Comparison of ENCODE assay signal across 8 cellular contexts in the genomic region with DNA sequence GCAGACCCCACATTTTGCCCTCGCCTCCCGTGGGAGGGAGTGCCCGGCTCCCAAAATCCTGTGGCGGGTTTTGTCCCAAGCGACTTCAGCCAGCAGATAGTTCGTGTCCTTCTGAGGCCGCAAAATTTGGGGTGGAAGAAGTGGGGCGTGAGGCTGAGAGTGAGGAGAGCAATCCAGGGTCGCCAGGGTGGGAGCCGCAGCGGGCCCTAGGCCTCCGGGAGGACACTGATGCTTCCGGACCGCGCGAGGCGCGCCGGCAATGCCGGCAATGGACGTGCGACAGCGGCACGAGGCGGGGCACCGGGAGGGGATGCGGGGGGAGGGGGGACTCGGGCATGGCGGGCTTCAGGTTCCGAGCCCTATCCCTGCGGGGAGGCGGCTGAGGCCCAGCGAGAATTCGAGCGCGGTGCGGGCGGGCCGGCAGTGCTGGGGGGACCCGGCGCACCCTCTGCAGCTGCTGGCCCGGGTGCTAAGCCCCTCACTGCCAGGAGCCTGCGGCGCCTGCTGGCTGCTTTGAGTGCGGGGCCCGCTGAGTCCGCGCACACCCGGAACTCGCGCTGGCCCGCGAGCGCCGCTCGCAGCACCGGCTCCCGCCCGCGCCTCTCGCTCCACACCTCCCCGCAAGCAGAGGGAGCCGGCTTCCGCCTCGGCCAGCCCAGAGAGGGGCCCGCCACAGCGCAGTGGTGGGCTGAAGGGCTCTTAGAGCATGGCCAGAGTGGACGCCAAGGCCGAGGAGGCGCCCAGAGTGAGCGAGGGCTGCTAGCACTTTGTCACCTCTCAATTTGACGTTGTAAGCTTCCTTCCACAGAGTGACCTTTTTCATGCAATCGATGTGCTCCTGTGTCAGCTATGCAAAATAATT.
DNase-seq lines count a peak whose midpoint lies in the region; ATAC-seq and TF ChIP-seq lines count a peak whose summit lies in the region.

No MANE protein-coding gene starts in this region.

- TF ChIP-seq CTCF in 22Rv1 (IDR thresholded peaks at IDR 0.05) (peak; percentile 95), lower leg skin (IDR thresholded peaks at IDR 0.05) (peak in 2 of 3 donors; percentile 14 to 67)

- peak overlapping the region; percentile 24 for H3K4me3 ChIP-seq in lower leg skin (ENCODE audit: low read depth, poor library complexity, severe bottlenecking)

- DNase-seq in NCI-H2196 treated with DMSO at 0.1 percent for 48 hours (lab: John Stamatoyannopoulos, UW; ENCODE audit: unreplicated experiment) (peak; percentile 2), dermis microvascular lymphatic vessel endothelial cell (ENCODE audit: low read depth in 2 of 2) (peak; percentile 9 to 43), lower leg skin (ENCODE audit: low spot score in 2 of 2) (peak in 1 of 2 donors; percentile 95)
- DNase-seq in activated CD4-positive, alpha-beta T cell treated with anti-CD3 and anti-CD28 coated beads, Interleukin-2, amount 50 U/mL, for 48 hours = peak; percentile 84 to 88
- peak; percentile 63 to 78 for DNase-seq in stimulated activated CD4-positive, alpha-beta T cell treated with anti-CD3 and anti-CD28 coated beads, Interleukin-4, amount 100 ng/mL, for 4 hours

- ATAC-seq in GM18505 (IDR thresholded peaks at IDR 0.05; ENCODE audit: unreplicated experiment) (peak; percentile 67), HG02970 (IDR thresholded peaks at IDR 0.05; ENCODE audit: low FRiP score, unreplicated experiment) (peak; percentile 72)

- no peak overlapping the region for H3K27ac ChIP-seq in 22Rv1

- 0 to 1% methylated on average over 34 to 51 of the region's 73 CpGs for WGBS in lower leg skin, 2 donors

- intact Hi-C loops in lower leg skin (cut with DNase I; ENCODE audit: low total_unique reads) = no loop called here

- TF ChIP-seq POLR2A in GM18505 (IDR thresholded peaks at IDR 0.05; ENCODE audit: borderline replicate concordance, extremely low read depth, insufficient read depth, insufficient read length) (no peak), lower leg skin (IDR thresholded peaks at IDR 0.05) (no peak)
